ENCODE assay signal across 18 cellular contexts in the genomic region with DNA sequence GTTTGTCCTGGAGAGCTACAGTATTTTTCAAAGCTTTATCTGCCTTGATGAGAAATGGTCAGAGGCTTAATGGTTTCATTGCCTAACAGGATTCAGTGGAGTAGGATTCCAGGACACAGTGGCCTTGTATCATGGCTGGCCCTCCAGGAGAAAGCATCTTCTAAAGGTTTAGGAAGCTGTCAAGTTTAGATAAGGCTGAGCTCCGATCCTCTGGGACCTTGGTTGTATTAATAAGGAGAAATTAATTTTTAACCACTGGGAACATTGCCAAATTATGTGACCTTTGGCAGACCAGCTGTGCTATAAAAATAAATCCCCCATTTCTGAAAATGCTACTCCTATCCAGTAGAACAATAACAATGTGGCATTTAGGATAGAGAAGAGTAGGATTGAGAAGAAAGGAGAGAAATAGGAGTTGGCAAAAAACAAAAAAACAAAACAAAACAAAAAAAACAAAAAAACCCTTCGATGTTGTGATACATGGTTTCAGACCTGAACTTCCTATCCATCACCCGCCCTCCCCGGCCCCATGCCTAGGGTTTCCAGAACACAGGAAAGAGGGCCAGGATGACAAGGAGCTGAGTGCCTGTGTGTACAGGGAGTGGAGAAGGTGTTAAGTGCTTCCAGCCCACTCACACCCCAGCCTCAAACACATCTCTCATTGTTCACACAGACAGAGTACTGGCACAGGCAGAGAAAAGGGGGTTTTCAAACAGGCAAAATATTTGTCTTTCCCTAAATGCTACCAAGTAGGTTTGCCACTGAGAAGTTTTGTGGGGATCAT. TPM values are rescaled to one million over a fixed set of nuclear protein-coding genes. Genes with fewer than 3 reads are reported as not detected.
DNase-seq lines count a peak whose midpoint lies in the region; ATAC-seq, FAIRE-seq and TF ChIP-seq lines count a peak whose summit lies in the region.
"Had no signal": no experiment of that assay in that cellular context is flagged by ENCODE, and none has a peak within 500 bp of the region (broad histone marks: within the 10 kb centered on the region; RNA-seq: fewer than 3 reads in every experiment).

No MANE protein-coding gene starts in this region.

- H3K27ac ChIP-seq in rectal smooth muscle tissue (ENCODE audit: low read depth, low read length): peak overlapping the region; percentile 97
- H3K27ac ChIP-seq: lower lobe of right lung, neural progenitor cell, RWPE1 had no signal

- no peak overlapping the region for H3K9ac ChIP-seq in rectal smooth muscle tissue (ENCODE audit: low read length)
- H3K9ac ChIP-seq: neural progenitor cell had no signal

- H3K27me3 ChIP-seq in rectal smooth muscle tissue (ENCODE audit: control insufficient read depth, insufficient read depth, low read length): peaks cover 7% of the 10 kb centered on the region

- intact Hi-C loops in left ventricle myocardium superior (cut with micrococcal nuclease): no loop called here
- intact Hi-C loops in Right ventricle myocardium superior (cut with DNase I): no loop called here
- intact Hi-C loops in posterior vena cava (cut with DNase I): loop anchor here in 1 of 2 donors (5.0 to 10.0 kb wide), 2 partner anchors 44 to 236 kb away; no protein-coding TSS in a partner anchor

- no peak for DNase-seq in left ventricle myocardium superior
- no peak for DNase-seq in Right ventricle myocardium superior
- DNase-seq in fibroblast of villous mesenchyme (ENCODE audit: low read depth): peak; percentile 56
- DNase-seq in posterior vena cava (ENCODE audit: low spot score): no peak
- DNase-seq in NCI-H345 (lab: John Stamatoyannopoulos, UW): no peak
- DNase-seq in HTR-8/SVneo (ENCODE audit: insufficient read length, low spot score): no peak
- DNase-seq: lower lobe of right lung; NCI-H1092; NCI-H2107; stimulated activated CD4-positive, alpha-beta T cell treated with anti-CD3 and anti-CD28 coated beads, Interleukin-4, amount 100 ng/mL, for 4 hours; upper lobe of left lung had no signal

- TF ChIP-seq CTCF in fibroblast of villous mesenchyme (IDR thresholded peaks at IDR 0.05; ENCODE audit: insufficient read depth, low read depth, low read length): no peak

- H3K36me3 ChIP-seq in rectal smooth muscle tissue (ENCODE audit: control insufficient read depth, insufficient read depth, low read length): peaks cover 2% of the 10 kb centered on the region
- H3K36me3 ChIP-seq: HAP-1, lower lobe of right lung, neural progenitor cell, upper lobe of left lung had no signal

- peaks cover 55% of the 10 kb centered on the region for H3K4me1 ChIP-seq in rectal smooth muscle tissue (ENCODE audit: control insufficient read depth, insufficient read depth, low read length)
- H3K4me1 ChIP-seq: HAP-1 had no signal

- ATAC-seq in left ventricle myocardium superior: peak; percentile 58
- no peak for ATAC-seq in Right ventricle myocardium superior (ENCODE audit: poor library complexity)
- no peak for ATAC-seq in HG03095 (IDR thresholded peaks at IDR 0.05; ENCODE audit: unreplicated experiment)
- ATAC-seq: K562, lower lobe of right lung, WTC11 had no signal

- H3K4me3 ChIP-seq in fibroblast of villous mesenchyme (ENCODE audit: low read depth, low read length): no peak overlapping the region
- peak overlapping the region; percentile 45 for H3K4me3 ChIP-seq in rectal smooth muscle tissue (ENCODE audit: low read length)
- H3K4me3 ChIP-seq: HAP-1, K562, lower lobe of right lung, neural progenitor cell, upper lobe of left lung had no signal

- FAIRE-seq in HTR-8/SVneo (lab: Jason Lieb, UNC): no peak
- FAIRE-seq: K562 had no signal

RNA-seq across cellular contexts. Expression of a gene that starts 6.3 kb away (rescaled TPM):
- total RNA-seq in left ventricle myocardium superior: 9.7 TPM
- total RNA-seq in Right ventricle myocardium superior: 5.1 TPM
- 117 and 120 TPM in 2 replicates for total RNA-seq in fibroblast of villous mesenchyme
- 10 to 100 TPM; 80.8 to 93.5 TPM for total RNA-seq in posterior vena cava
